In genomic region chr2:241302759-241303651, GRCh38 we compare ENCODE assay signal across 14 cellular contexts. TPM values are rescaled to one million over a fixed set of nuclear protein-coding genes. Genes with fewer than 3 reads are reported as not detected.
DNase-seq lines count a peak whose midpoint lies in the region; ATAC-seq and TF ChIP-seq lines count a peak whose summit lies in the region.
"Had no signal": no experiment of that assay in that cellular context is flagged by ENCODE, and none has a peak within 500 bp of the region (broad histone marks: within the 10 kb centered on the region; RNA-seq: fewer than 3 reads in every experiment).

No MANE protein-coding gene starts in this region.

- no peaks in the 10 kb centered on the region for H3K27me3 ChIP-seq in neural progenitor cell
- no peaks in the 10 kb centered on the region for H3K27me3 ChIP-seq in prostate gland (replicated peaks; ENCODE audit: insufficient read depth)
- H3K27me3 ChIP-seq: gastroesophageal sphincter had no signal

- no peak for TF ChIP-seq CTCF in neural progenitor cell (IDR thresholded peaks at IDR 0.05)
- TF ChIP-seq CTCF in prostate gland (IDR thresholded peaks at IDR 0.05) = no peak

- 73% methylated on average over 13 of the region's 13 CpGs for WGBS in prostate gland

- H3K79me2 ChIP-seq in neural progenitor cell (ENCODE audit: low read depth) = peaks cover 100% of the 10 kb centered on the region

- H3F3A ChIP-seq in neural progenitor cell (ENCODE audit: low read depth) = no peaks in the 10 kb centered on the region

- H3K27me3 Mint-ChIP-seq in neural progenitor cell (ENCODE audit: insufficient read depth, low read depth) = no peaks in the 10 kb centered on the region

- H4K20me1 ChIP-seq in neural progenitor cell (ENCODE audit: low read depth) = peaks cover 75% of the 10 kb centered on the region

- no peak overlapping the region for H3K4me2 ChIP-seq in neural progenitor cell

- H3K4me1 Mint-ChIP-seq in neural progenitor cell = peaks cover 9% of the 10 kb centered on the region

- no peak overlapping the region for H3K4me3 Mint-ChIP-seq in neural progenitor cell
- H3K4me3 Mint-ChIP-seq: nephron; T-helper 2 cell treated with Interferon-gamma antibody and Interleukin-4, amounts not matched to agents 5 μg/mL and 100 μg/mL, for 36 hours had no signal

- H3K9me3 ChIP-seq in neural progenitor cell (ENCODE audit: low read depth) = no peaks in the 10 kb centered on the region
- H3K9me3 ChIP-seq in prostate gland = no peaks in the 10 kb centered on the region
- H3K9me3 ChIP-seq: gastroesophageal sphincter had no signal

- peak; percentile 11 for DNase-seq in DMS79 (lab: John Stamatoyannopoulos, UW)
- DNase-seq in OCI-M1 (lab: John Stamatoyannopoulos, UW) = peak; percentile 11
- no peak for DNase-seq in Right ventricle myocardium superior
- DNase-seq in neural progenitor cell (ENCODE audit: low spot score) = no peak
- no peak for DNase-seq in NCI-H187 treated with DMSO at 0.1 percent for 48 hours (lab: John Stamatoyannopoulos, UW)
- DNase-seq in prostate gland (ENCODE audit: low spot score) = no peak
- DNase-seq: activated effector memory CD4-positive, alpha-beta T cell treated with anti-CD3 and anti-CD28 coated beads, Interleukin-2, amount 50 U/mL, for 16 hours; central memory CD4-positive, alpha-beta T cell; kidney; substantia nigra had no signal

- intact Hi-C loops in Right ventricle myocardium superior (cut with DNase I) (no loop called here), prostate gland (cut with DNase I) (no loop called here)

- H3K27ac ChIP-seq in neural progenitor cell = no peak overlapping the region
- no peak overlapping the region for H3K27ac ChIP-seq in prostate gland
- H3K27ac ChIP-seq: gastroesophageal sphincter had no signal

- H3K4me1 ChIP-seq in neural progenitor cell = no peaks in the 10 kb centered on the region
- no peaks in the 10 kb centered on the region for H3K4me1 ChIP-seq in prostate gland (replicated peaks)

- peak overlapping the region; percentile 43 for H3K9ac ChIP-seq in neural progenitor cell

- H3K4me3 ChIP-seq in neural progenitor cell = no peak overlapping the region
- no peak overlapping the region for H3K4me3 ChIP-seq in prostate gland
- H3K4me3 ChIP-seq: gastroesophageal sphincter had no signal

- TF ChIP-seq POLR2A in prostate gland (IDR thresholded peaks at IDR 0.05) = no peak

- H2AFZ ChIP-seq in neural progenitor cell (replicated peaks) = no peak overlapping the region

- no peaks in the 10 kb centered on the region for H3K9me3 Mint-ChIP-seq in neural progenitor cell
- H3K9me3 Mint-ChIP-seq: nephron; T-helper 2 cell treated with Interferon-gamma antibody and Interleukin-4, amounts not matched to agents 5 μg/mL and 100 μg/mL, for 36 hours had no signal

- peaks cover 5% of the 10 kb centered on the region for H3K36me3 Mint-ChIP-seq in neural progenitor cell

- ATAC-seq in Right ventricle myocardium superior (ENCODE audit: poor library complexity) (peak; percentile 64), HG03196 (IDR thresholded peaks at IDR 0.05; ENCODE audit: unreplicated experiment) (no peak)
- ATAC-seq: gastroesophageal sphincter had no signal

- H3K27ac Mint-ChIP-seq in neural progenitor cell = no peak overlapping the region
- H3K27ac Mint-ChIP-seq: T-helper 2 cell treated with Interferon-gamma antibody and Interleukin-4, amounts not matched to agents 5 μg/mL and 100 μg/mL, for 36 hours had no signal

- H3K36me3 ChIP-seq in neural progenitor cell = no peaks in the 10 kb centered on the region
- no peaks in the 10 kb centered on the region for H3K36me3 ChIP-seq in prostate gland
- H3K36me3 ChIP-seq: gastroesophageal sphincter had no signal

RNA-seq across cellular contexts. Expression of gene HDLBP, which starts 12.5 kb away (rescaled TPM):
- total RNA-seq in Right ventricle myocardium superior (373 TPM), neural progenitor cell (ENCODE audit: low replicate concordance) (251 and 269 TPM in 2 replicates), prostate gland (100 to 1,000 TPM; 529 to 612 TPM)

RNA-seq across cellular contexts. Expression of gene SEPTIN2, which starts 12.7 kb away (rescaled TPM):
- total RNA-seq in Right ventricle myocardium superior (139 TPM), neural progenitor cell (ENCODE audit: low replicate concordance) (452 and 632 TPM in 2 replicates), prostate gland (100 to 1,000 TPM; 202 to 284 TPM)

RNA-seq across cellular contexts. Expression of gene FARP2, which starts 53.1 kb away (rescaled TPM):
- 14.0 TPM for total RNA-seq in Right ventricle myocardium superior
- 28.6 and 32.3 TPM in 2 replicates for total RNA-seq in neural progenitor cell (ENCODE audit: low replicate concordance)
- total RNA-seq in prostate gland = 10 to 100 TPM; 32.4 to 35.9 TPM

Comparison
In these comparisons a context has a peak if more than half of its experiments do, and no peak if none do; other contexts are left out.
1. DNase-seq: peak in DMS79 (single experiment) and OCI-M1 (single experiment); none in Right ventricle myocardium superior (single experiment), neural progenitor cell (single experiment), NCI-H187 treated with DMSO at 0.1 percent for 48 hours (single experiment) and prostate gland (single experiment).